Comparison of ENCODE assay signal across 24 cellular contexts in the genomic region with DNA sequence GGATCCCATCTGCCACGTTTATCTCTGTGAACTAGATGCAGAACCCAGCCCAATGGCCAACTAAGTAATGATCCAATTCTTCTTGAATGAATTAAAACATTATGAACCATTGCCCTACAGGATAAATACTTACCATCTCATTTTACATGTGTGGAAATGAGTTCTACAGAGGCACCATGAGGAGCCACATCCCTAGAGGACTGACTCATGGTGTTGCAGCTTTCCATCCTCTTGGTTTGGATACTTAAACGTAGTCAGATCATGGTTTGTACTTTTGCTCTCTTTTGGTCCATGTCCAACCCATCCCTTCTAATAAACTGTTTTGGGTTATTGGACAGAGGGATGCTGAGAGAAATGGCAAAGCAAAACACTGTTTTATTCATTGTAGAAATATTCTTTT.
"Had no signal": no experiment of that assay in that cellular context is flagged by ENCODE, and none has a peak within 500 bp of the region (broad histone marks: within the 10 kb centered on the region; RNA-seq: fewer than 3 reads in every experiment).

No MANE protein-coding gene starts in this region.

- DNase-seq: activated CD4-positive, alpha-beta T cell treated with anti-CD3 and anti-CD28 coated beads for 48 hours; activated CD4-positive, alpha-beta T cell treated with anti-CD3 and anti-CD28 coated beads, Interleukin-2, amount 50 U/mL, for 4 hours; activated CD8-positive, alpha-beta memory T cell treated with anti-CD3 and anti-CD28 coated beads, Interleukin-2, amount 50 U/mL, for 48 hours; activated CD8-positive, alpha-beta T cell treated with anti-CD3 and anti-CD28 coated beads, Interleukin-2, amount 10 ng/mL, durations not matched to agents 7 days and 5 days; activated naive CD4-positive, alpha-beta T cell; activated naive CD8-positive, alpha-beta T cell treated with anti-CD3 and anti-CD28 coated beads, Interleukin-2, amount 50 U/mL, for 24 hours; activated T-cell treated with anti-CD3 and anti-CD28 coated beads, Interleukin-2, amount 50 U/mL, for 1 hour; amygdala; KG1; NCI-H1092; NCI-H1417; NCI-H1930; NCI-H2171; NCI-H2227 treated with DMSO at 0.1 percent for 48 hours; NCI-H69; NK-92 treated with Interleukin-12 subunit alpha and Interleukin-12 subunit beta, amount 100 ng/mL, for 24 hours; OCI-M1; RPMI8226; T-cell; T-helper 2 cell; T1000; WERI-Rb-1 had no signal

- H3K27ac ChIP-seq: cardiac muscle cell, SK-N-MC, WERI-Rb-1 had no signal

- H3K36me3 ChIP-seq: cardiac muscle cell, WERI-Rb-1 had no signal

- H3K4me3 ChIP-seq: cardiac muscle cell, SK-N-MC had no signal
